In the genomic region with DNA sequence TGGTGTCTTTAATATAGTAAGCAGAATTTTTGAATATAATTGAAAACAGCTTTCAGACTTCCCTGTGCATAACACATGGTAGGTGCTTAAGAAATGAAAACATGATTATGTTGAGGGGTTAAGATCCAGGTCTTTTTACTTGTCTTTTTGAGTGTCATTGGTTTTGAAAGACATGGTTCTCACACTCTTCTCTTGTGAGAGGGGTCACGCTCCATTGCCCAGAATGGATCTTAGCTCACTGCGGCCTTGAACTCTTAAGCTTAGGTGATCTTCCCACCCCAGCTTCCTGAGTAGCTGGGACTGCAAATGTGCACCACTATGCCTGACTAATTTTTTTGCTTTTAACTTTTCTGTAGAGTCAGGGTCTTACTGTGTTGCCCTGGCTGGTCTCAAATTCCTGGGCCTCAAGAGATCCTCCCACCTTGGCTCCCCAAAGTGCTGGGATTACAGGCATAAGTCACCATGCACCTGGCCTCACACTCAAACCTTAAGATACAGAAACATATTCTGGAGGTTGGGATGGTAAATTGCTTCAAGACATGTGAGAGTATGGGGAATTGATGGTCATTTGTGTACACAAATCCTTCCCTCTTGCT, we compare ENCODE assay signal across 9 cellular contexts. TPM values are rescaled to one million over a fixed set of nuclear protein-coding genes. Genes with fewer than 3 reads are reported as not detected.
DNase-seq lines count a peak whose midpoint lies in the region; ATAC-seq, FAIRE-seq and TF ChIP-seq lines count a peak whose summit lies in the region.
"Had no signal": no experiment of that assay in that cellular context is flagged by ENCODE, and none has a peak within 500 bp of the region (broad histone marks: within the 10 kb centered on the region; RNA-seq: fewer than 3 reads in every experiment).

No MANE protein-coding gene starts in this region.

- peaks cover 24% of the 10 kb centered on the region for H3K4me1 Mint-ChIP-seq in Calu3 (ENCODE audit: low read depth, unreplicated experiment)

- no peaks in the 10 kb centered on the region for H3K9me3 Mint-ChIP-seq in Calu3 (ENCODE audit: low read depth, unreplicated experiment)

- H3K36me3 ChIP-seq in endocrine pancreas (ENCODE audit: control insufficient read depth, insufficient read depth, low read length) (no peaks in the 10 kb centered on the region), ovary (no peaks in the 10 kb centered on the region)

- H3K27ac ChIP-seq in ovary = no peak overlapping the region

- H3K4me1 ChIP-seq in endocrine pancreas (ENCODE audit: control insufficient read depth, insufficient read depth, low read length) = peaks cover 11% of the 10 kb centered on the region
- H3K4me1 ChIP-seq in ovary (ENCODE audit: insufficient read depth) = peaks cover 5% of the 10 kb centered on the region

- H3K27ac Mint-ChIP-seq in Calu3 (ENCODE audit: unreplicated experiment) = peak overlapping the region; percentile 99

- no peaks in the 10 kb centered on the region for H3K27me3 ChIP-seq in endocrine pancreas (ENCODE audit: control insufficient read depth, insufficient read depth, low read length)
- no peaks in the 10 kb centered on the region for H3K27me3 ChIP-seq in ovary

- TF ChIP-seq POLR2A in ovary (IDR thresholded peaks at IDR 0.05) = no peak

- 57 to 61% (median 59%) methylated on average over 2 of the region's 2 CpGs for WGBS in ovary, 3 donors

- BruUV-seq in Calu3 (replicated peaks; lab: Mats Ljungman, UMichigan) = no TSS peak

- no peak for ATAC-seq in HG02623 (IDR thresholded peaks at IDR 0.05; ENCODE audit: unreplicated experiment)

- no peak for DNase-seq in Calu3
- DNase-seq in NAMALWA (ENCODE audit: low spot score) = peak; percentile 61
- no peak for DNase-seq in ovary
- no peak for DNase-seq in SW480 (ENCODE audit: low spot score)
- no peak for DNase-seq in frontal cortex (ENCODE audit: low spot score in 2 of 2)
- no peak for DNase-seq in AG08396 (ENCODE audit: low spot score)
- DNase-seq: activated CD4-positive, CD25-positive, alpha-beta regulatory T cell had no signal

- no peaks in the 10 kb centered on the region for H3K27me3 Mint-ChIP-seq in Calu3 (ENCODE audit: unreplicated experiment)

- peaks cover 42% of the 10 kb centered on the region for H3K36me3 Mint-ChIP-seq in Calu3 (ENCODE audit: insufficient read depth, unreplicated experiment)

- no peak for FAIRE-seq in frontal cortex (lab: Jason Lieb, UNC)

- H3K9ac ChIP-seq in endocrine pancreas (ENCODE audit: control insufficient read depth, insufficient read depth, low read length) = peak overlapping the region; percentile 99

- H3K9me3 ChIP-seq in endocrine pancreas (ENCODE audit: control insufficient read depth, low read length) (no peaks in the 10 kb centered on the region), ovary (no peaks in the 10 kb centered on the region)

- intact Hi-C loops in Calu3 (cut with micrococcal nuclease; ENCODE audit: unreplicated experiment) = no loop called here
- intact Hi-C loops in ovary (cut with DNase I) = no loop called here

- CTCF ChIA-PET in Calu3 (lab: Charles Lee) = no interaction called here

- H3K4me3 Mint-ChIP-seq in Calu3 (ENCODE audit: low read depth, unreplicated experiment) = peak overlapping the region; percentile 93

- no peak for TF ChIP-seq CTCF in Calu3 (IDR thresholded peaks at IDR 0.05; ENCODE audit: unreplicated experiment)
- no peak for TF ChIP-seq CTCF in ovary (IDR thresholded peaks at IDR 0.05)

- H3K4me3 ChIP-seq in endocrine pancreas (ENCODE audit: control insufficient read depth, insufficient read depth, low read length) = peak overlapping the region; percentile 96
- peak overlapping the region; percentile 96 for H3K4me3 ChIP-seq in ovary

- no peak for TF ChIP-seq EP300 in ovary (IDR thresholded peaks at IDR 0.05)

RNA-seq across cellular contexts. Expression of gene SPCS2, which starts 1.4 kb away (rescaled TPM):
- total RNA-seq in Calu3 (2022) = 195 and 209 TPM in 2 replicates
- total RNA-seq in ovary = 100 to 1,000 TPM in 5 of 7 donors, 10 to 100 TPM in 2; 39.8 to 174 (median 125) TPM
- 100 to 1,000 TPM; 101 to 193 TPM for polyA plus RNA-seq in ovary
- total RNA-seq in frontal cortex = 15.9 TPM

RNA-seq across cellular contexts. Expression of gene XRRA1, which starts 1.6 kb away (rescaled TPM):
- 18.4 and 20.1 TPM in 2 replicates for total RNA-seq in Calu3 (2022)
- total RNA-seq in ovary = 10 to 100 TPM in 6 of 7 donors, 1 to 10 TPM in 1; 8.2 to 31.1 (median 13.0) TPM
- 10 to 100 TPM in 1 of 2 donors, 1 to 10 TPM in 1; 4.2 to 15.2 TPM for polyA plus RNA-seq in ovary
- 4.9 TPM for total RNA-seq in frontal cortex

RNA-seq across cellular contexts. Expression of gene NEU3, which starts 38.3 kb away (rescaled TPM):
- total RNA-seq in Calu3 (2022) (11.4 and 14.2 TPM in 2 replicates), ovary (10 to 100 TPM in 2 of 7 donors, 1 to 10 TPM in 5; 4.4 to 13.1 (median 8.8) TPM), frontal cortex (15.1 TPM)
- polyA plus RNA-seq in ovary = 1 to 10 TPM; 5.6 to 8.9 TPM
